Comparison of ENCODE assay signal across 1 cellular context in the genomic region with DNA sequence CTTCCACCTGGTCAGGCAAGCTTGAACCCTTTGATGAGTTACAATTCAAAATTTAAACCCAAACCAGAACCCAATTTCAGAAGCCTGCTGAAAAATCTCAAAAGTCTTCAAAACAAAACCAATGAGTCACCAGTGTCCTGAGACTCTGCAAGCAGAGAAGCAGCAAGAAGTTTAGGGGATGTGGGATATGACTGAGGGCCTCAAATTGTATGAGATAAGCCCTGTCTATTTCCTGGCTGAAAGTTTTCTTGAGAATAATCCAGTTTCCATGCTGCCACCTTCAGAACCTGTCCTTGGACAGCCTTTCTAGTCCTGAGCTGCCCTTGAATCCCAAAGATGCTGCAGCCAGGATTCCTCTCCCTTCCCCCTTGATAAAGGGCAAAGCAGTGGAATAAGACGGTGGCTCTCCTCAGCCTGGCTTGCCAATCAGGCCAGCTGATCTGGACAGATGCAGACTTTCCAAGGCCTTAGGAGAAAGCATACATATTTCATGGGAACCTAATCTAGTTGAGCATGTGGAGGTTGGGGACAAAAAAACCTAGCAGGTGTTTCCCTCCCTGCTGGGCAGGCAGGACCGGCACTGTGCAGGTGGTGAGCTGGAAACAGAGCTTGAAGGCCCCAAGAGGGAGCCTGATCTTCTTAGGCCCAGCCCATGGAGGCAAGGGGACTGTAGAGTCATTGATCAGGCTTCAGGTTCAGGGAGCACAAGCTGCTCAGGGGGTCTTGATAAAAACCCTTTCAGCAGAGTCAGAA.
TF ChIP-seq lines count a peak whose summit lies in the region.

No MANE protein-coding gene starts in this region.

TF ChIP-seq in IMR-90, 13 proteins besides CTCF, POLR2A, EP300 and RAD21:
- TF ChIP-seq NFE2L2 (IDR thresholded peaks at IDR 0.05; ENCODE audit: low read depth, low read length) = no peak
